ENCODE assay signal across 13 cellular contexts in the genomic region with DNA sequence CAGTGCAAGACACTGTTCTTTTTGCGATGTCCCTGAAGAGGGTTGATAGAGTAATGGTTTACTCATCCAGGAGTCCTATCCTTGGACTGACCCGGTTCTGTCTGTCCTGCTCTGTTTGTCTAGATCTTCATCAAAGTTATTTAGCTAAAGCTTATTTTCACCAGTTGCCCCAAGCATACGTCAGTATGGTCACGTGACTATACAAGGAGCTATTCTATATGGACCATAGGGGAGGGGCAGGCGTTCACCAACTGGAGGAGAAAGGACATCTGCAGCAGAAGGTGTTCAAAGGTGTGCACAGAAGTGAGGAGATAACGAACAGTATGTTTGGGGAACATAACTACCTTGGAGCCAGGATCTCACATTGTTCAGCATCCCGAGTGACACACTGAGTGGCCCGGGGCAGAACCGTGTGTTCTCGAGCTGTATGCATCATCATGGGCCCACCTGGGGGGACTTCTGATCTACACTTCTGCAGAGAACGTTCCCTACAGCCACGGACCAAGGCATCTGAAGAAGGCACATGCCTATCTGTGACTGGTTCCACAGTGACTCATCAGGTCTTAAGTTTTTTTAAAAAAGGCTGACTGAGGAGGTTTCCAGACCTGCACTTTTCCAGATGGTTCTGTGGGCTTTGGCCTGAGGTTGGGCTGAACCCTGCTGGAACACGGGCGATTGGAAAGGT.
A peak's percentile ranks its signal among the peaks of the same experiment; 100 is the strongest.
DNase-seq lines count a peak whose midpoint lies in the region; ATAC-seq and TF ChIP-seq lines count a peak whose summit lies in the region.
"Had no signal": no experiment of that assay in that cellular context is flagged by ENCODE, and none has a peak within 500 bp of the region (broad histone marks: within the 10 kb centered on the region; RNA-seq: fewer than 3 reads in every experiment).

No MANE protein-coding gene starts in this region.

- no peaks in the 10 kb centered on the region for H3K27me3 ChIP-seq in breast epithelium
- H3K27me3 ChIP-seq: heart right ventricle had no signal

- intact Hi-C loops in MCF 10A (cut with micrococcal nuclease), result no loop called here
- intact Hi-C loops in breast epithelium (cut with DNase I; ENCODE audit: low total_unique reads), result no loop called here

- H3K4me3 ChIP-seq in breast epithelium, result no peak overlapping the region
- H3K4me3 ChIP-seq in epithelial cell of esophagus (ENCODE audit: low read length), result no peak overlapping the region
- no peak overlapping the region for H3K4me3 ChIP-seq in skeletal muscle cell (ENCODE audit: low read depth, low read length)
- H3K4me3 ChIP-seq: heart right ventricle had no signal

- POLR2A ChIA-PET in MCF 10A (lab: Yijun Ruan, JAX), result interaction anchor here (0.5 to 0.9 kb wide), 3 partner anchors 70 to 143 kb away, joined by 3 to 4 read pairs (median 3); partner anchors contain the start of gene ADAM17

- no peak overlapping the region for H3K27ac Mint-ChIP-seq in MCF 10A (ENCODE audit: low read depth, unreplicated experiment)

- no peaks in the 10 kb centered on the region for H3K27me3 Mint-ChIP-seq in MCF 10A (ENCODE audit: insufficient read depth, unreplicated experiment)

- CTCF ChIA-PET in MCF 10A (lab: Yijun Ruan, JAX), result interaction anchor here (0.5 to 0.9 kb wide), 5 partner anchors 14 to 373 kb away, joined by 3 read pairs; no protein-coding TSS in a partner anchor

- H3K4me1 Mint-ChIP-seq in MCF 10A (ENCODE audit: insufficient read depth, unreplicated experiment), result peaks cover 25% of the 10 kb centered on the region

- TF ChIP-seq CTCF in MCF 10A (IDR thresholded peaks at IDR 0.05; ENCODE audit: unreplicated experiment), result no peak
- no peak for TF ChIP-seq CTCF in breast epithelium (IDR thresholded peaks at IDR 0.05)
- no peak for TF ChIP-seq CTCF in epithelial cell of esophagus (IDR thresholded peaks at IDR 0.05; ENCODE audit: insufficient read depth, low read depth, low read length, missing control alignments)

- peak; percentile 48 for DNase-seq in MCF 10A (ENCODE audit: unreplicated experiment)
- no peak for DNase-seq in breast epithelium (ENCODE audit: low spot score in 2 of 2)
- DNase-seq in RKO (ENCODE audit: low spot score), result peak; percentile 58
- DNase-seq in epithelial cell of esophagus (ENCODE audit: low read depth), result peak; percentile 82
- peak; percentile 52 for DNase-seq in skeletal muscle cell (ENCODE audit: low read depth)
- no peak for DNase-seq in NCI-H146 (lab: John Stamatoyannopoulos, UW)
- DNase-seq in NCI-H2196 treated with DMSO at 0.1 percent for 48 hours (lab: John Stamatoyannopoulos, UW; ENCODE audit: unreplicated experiment), result no peak
- DNase-seq: activated CD8-positive, alpha-beta memory T cell treated with anti-CD3 and anti-CD28 coated beads for 24 hours; heart right ventricle; NCI-H187; SHP77 had no signal

- no peaks in the 10 kb centered on the region for H3K4me1 ChIP-seq in breast epithelium

- BruUV-seq in MCF 10A (replicated peaks; lab: Mats Ljungman, UMichigan), result no TSS peak

- H3K27ac ChIP-seq in breast epithelium, result no peak overlapping the region
- H3K27ac ChIP-seq: C4-2B, heart right ventricle had no signal

- ATAC-seq in GM21423 (IDR thresholded peaks at IDR 0.05; ENCODE audit: unreplicated experiment), result no peak
- ATAC-seq: heart right ventricle had no signal

- no peaks in the 10 kb centered on the region for H3K36me3 ChIP-seq in breast epithelium
- H3K36me3 ChIP-seq: heart right ventricle had no signal

- H3K4me3 Mint-ChIP-seq in MCF 10A (ENCODE audit: unreplicated experiment), result no peak overlapping the region

- no peaks in the 10 kb centered on the region for H3K36me3 Mint-ChIP-seq in MCF 10A (ENCODE audit: insufficient read depth, unreplicated experiment)

- no peak for TF ChIP-seq POLR2A in breast epithelium (IDR thresholded peaks at IDR 0.05)

- H3K9me3 ChIP-seq in breast epithelium, result no peaks in the 10 kb centered on the region
- H3K9me3 ChIP-seq: heart right ventricle had no signal

- H3K9me3 Mint-ChIP-seq in MCF 10A (ENCODE audit: unreplicated experiment), result no peaks in the 10 kb centered on the region

Comparison
In these comparisons a context has a peak if more than half of its experiments do, and no peak if none do; other contexts are left out.
1. DNase-seq: peak in MCF 10A (single experiment), RKO (single experiment), epithelial cell of esophagus (single experiment) and skeletal muscle cell (single experiment); none in breast epithelium (0 of 2), NCI-H146 (single experiment) and NCI-H2196 treated with DMSO at 0.1 percent for 48 hours (single experiment).